Comparison of ENCODE assay signal across 8 cellular contexts in genomic region chr1:171486048-171486519, GRCh38.
DNase-seq lines count a peak whose midpoint lies in the region; ATAC-seq and TF ChIP-seq lines count a peak whose summit lies in the region.

No MANE protein-coding gene starts in this region.

- H2AFZ ChIP-seq in KMS-11 (ENCODE audit: low read depth), result peak overlapping the region; percentile 86

- peaks cover 50% of the 10 kb centered on the region for H4K20me1 ChIP-seq in KMS-11 (ENCODE audit: insufficient read depth)

- peaks cover 52% of the 10 kb centered on the region for H3K4me1 ChIP-seq in KMS-11 (ENCODE audit: low read depth, poor library complexity, severe bottlenecking)
- H3K4me1 ChIP-seq in iPS-15b (ENCODE audit: control insufficient read depth, insufficient read depth, low read length), result peaks cover 6% of the 10 kb centered on the region

- DNase-seq in GF-D8 (lab: John Stamatoyannopoulos, UW), result peak; percentile 23
- peak; percentile 75 for DNase-seq in T follicular helper cell (ENCODE audit: low read depth)
- peak; percentile 40 for DNase-seq in astrocyte of the cerebellum (ENCODE audit: low read depth)
- DNase-seq in ecto neural progenitor cell (ENCODE audit: low spot score), result no peak

- no peaks in the 10 kb centered on the region for H3K27me3 ChIP-seq in KMS-11 (ENCODE audit: insufficient read depth, low read depth)
- no peaks in the 10 kb centered on the region for H3K27me3 ChIP-seq in iPS-15b (ENCODE audit: control insufficient read depth, insufficient read depth, low read length)

- ATAC-seq in GM21825 (IDR thresholded peaks at IDR 0.05; ENCODE audit: unreplicated experiment), result peak; percentile 40

- peak overlapping the region; percentile 91 for H3K4me2 ChIP-seq in KMS-11

- H3K79me2 ChIP-seq in KMS-11 (ENCODE audit: insufficient read depth, low read depth), result peaks cover 58% of the 10 kb centered on the region

- no peak; the same call in 1 of the 2 replicates for TF ChIP-seq CTCF in KMS-11 (conservative IDR thresholded peaks at IDR 0.05; ENCODE audit: low read depth, low read length)
- TF ChIP-seq CTCF in astrocyte of the cerebellum (IDR thresholded peaks at IDR 0.05; ENCODE audit: low read depth, low read length, missing control alignments), result no peak

- no peaks in the 10 kb centered on the region; the same call in 1 of the 2 replicates for H3K36me3 ChIP-seq in KMS-11 (ENCODE audit: insufficient read depth)
- peaks cover 2% of the 10 kb centered on the region for H3K36me3 ChIP-seq in iPS-15b (ENCODE audit: control insufficient read depth, insufficient read depth, low read length)

- in situ Hi-C loops in astrocyte of the cerebellum (cut with HindIII; ENCODE audit: low sequenced_read_pairs), result no loop called here

- H3K9me3 ChIP-seq in iPS-15b (ENCODE audit: control insufficient read depth, insufficient read depth, low read length), result no peaks in the 10 kb centered on the region

- H3K9ac ChIP-seq in KMS-11 (peak overlapping the region; percentile 99), iPS-15b (ENCODE audit: low read depth, low read length) (peak overlapping the region; percentile 99)

- peak overlapping the region; percentile 99 for H3K27ac ChIP-seq in KMS-11
- H3K27ac ChIP-seq in skin epidermis, result peak overlapping the region; percentile 89 to 100 (median 97)

- H3K4me3 ChIP-seq in KMS-11 (IDR thresholded peaks at IDR 0.05; ENCODE audit: insufficient read depth, low read depth, low read length) (peak overlapping the region; percentile 92), astrocyte of the cerebellum (ENCODE audit: low read depth, low read length) (peak overlapping the region; percentile 100), iPS-15b (ENCODE audit: low read depth, low read length) (peak overlapping the region; percentile 95), skin epidermis (peak overlapping the region; percentile 67 to 98 (median 88))
